ENCODE assay signal across 1 cellular context in genomic region chr7:129884495-129884894, GRCh38.
TF ChIP-seq lines count a peak whose summit lies in the region.

No MANE protein-coding gene starts in this region.

TF ChIP-seq in HCT116, 20 proteins besides CTCF, POLR2A, EP300 and RAD21 (continued from another document):
- TF ChIP-seq SP1 (IDR thresholded peaks at IDR 0.05; ENCODE audit: low read depth) (no peak), ELF1 (IDR thresholded peaks at IDR 0.05; ENCODE audit: borderline replicate concordance, low read depth) (no peak), CEBPB (IDR thresholded peaks at IDR 0.05; ENCODE audit: low read depth) (no peak), POLR2AphosphoS5 (IDR thresholded peaks at IDR 0.05; ENCODE audit: low read depth, low read length) (no peak), SIN3A (IDR thresholded peaks at IDR 0.05; ENCODE audit: low read depth) (no peak), ZFX (IDR thresholded peaks at IDR 0.05) (no peak), REST (IDR thresholded peaks at IDR 0.05; ENCODE audit: low read depth) (no peak), EZH2phosphoT487 (IDR thresholded peaks at IDR 0.05; ENCODE audit: borderline replicate concordance) (no peak), ZNF274 (IDR thresholded peaks at IDR 0.05; ENCODE audit: low read depth, low read length) (no peak)
TF ChIP-seq in HCT116: peak in this region for 0.
